In genomic region chr6:42786525-42786985, GRCh38 we compare ENCODE assay signal across 16 cellular contexts. TPM values are rescaled to one million over a fixed set of nuclear protein-coding genes. Genes with fewer than 3 reads are reported as not detected.
A peak's percentile ranks its signal among the peaks of the same experiment; 100 is the strongest.
DNase-seq lines count a peak whose midpoint lies in the region; ATAC-seq and TF ChIP-seq lines count a peak whose summit lies in the region.
"Had no signal": no experiment of that assay in that cellular context is flagged by ENCODE, and none has a peak within 500 bp of the region (broad histone marks: within the 10 kb centered on the region; RNA-seq: fewer than 3 reads in every experiment).

No MANE protein-coding gene starts in this region.

- intact Hi-C loops in OCI-LY7 (cut with micrococcal nuclease; ENCODE audit: unreplicated experiment) = no loop called here

- H3K4me1 Mint-ChIP-seq in chondrocyte (ENCODE audit: low read depth) = peaks cover 19% of the 10 kb centered on the region

- DNase-seq in OCI-LY7 (ENCODE audit: low spot score) (no peak), left kidney (ENCODE audit: low read depth, low spot score) (peak; percentile 35), substantia nigra (lab: John Stamatoyannopoulos, UW) (no peak), chondrocyte (ENCODE audit: low spot score) (no peak)
- no peak for DNase-seq in effector CD8-positive, alpha-beta T cell (lab: John Stamatoyannopoulos, UW)
- DNase-seq: activated CD4-positive, alpha-beta T cell treated with anti-CD3 and anti-CD28 coated beads, Interleukin-2, amount 10 ng/mL, durations not matched to agents 7 days and 5 days; activated T-cell treated with anti-CD3 and anti-CD28 coated beads, Interleukin-2, amount 50 U/mL, for 4 hours; adrenal gland; EL; mesendoderm; NCI-H2171; ovary; SIG-M5 had no signal

- peaks cover 95% of the 10 kb centered on the region for H3K79me2 ChIP-seq in DOHH2 (ENCODE audit: control insufficient read depth, low read length)
- peaks cover 93% of the 10 kb centered on the region for H3K79me2 ChIP-seq in OCI-LY7 (ENCODE audit: insufficient read depth, low read depth, low read length)

- H3F3A ChIP-seq in DOHH2 (ENCODE audit: control insufficient read depth, insufficient read depth) = peaks cover 45% of the 10 kb centered on the region

- H3K36me3 ChIP-seq in DOHH2 (ENCODE audit: control insufficient read depth, low read length) = peaks cover 73% of the 10 kb centered on the region
- H3K36me3 ChIP-seq in OCI-LY7 (ENCODE audit: insufficient read depth, low read length) = peaks cover 74% of the 10 kb centered on the region
- H3K36me3 ChIP-seq: adrenal gland, ovary had no signal

- ATAC-seq in HG02840 (IDR thresholded peaks at IDR 0.05; ENCODE audit: low FRiP score, unreplicated experiment) = no peak
- ATAC-seq: activated T-cell treated with anti-CD3 and anti-CD28 coated beads, Interleukin-2, amount 50 U/mL, for 4 hours had no signal

- H2AFZ ChIP-seq in OCI-LY7 (ENCODE audit: low read length) = no peak overlapping the region

- H3K27me3 Mint-ChIP-seq in chondrocyte (ENCODE audit: low read depth) = no peaks in the 10 kb centered on the region
- H3K27me3 Mint-ChIP-seq: activated CD4-positive, alpha-beta T cell treated with anti-CD3 and anti-CD28 coated beads, Interleukin-2, amount 10 ng/mL, durations not matched to agents 7 days and 5 days had no signal

- TF ChIP-seq CTCF in DOHH2 (IDR thresholded peaks at IDR 0.05; ENCODE audit: low read depth, low read length, poor library complexity, severe bottlenecking) (no peak), OCI-LY7 (conservative IDR thresholded peaks at IDR 0.05; ENCODE audit: low read length) (no peak; the same call in 1 of the 2 replicates), chondrocyte (IDR thresholded peaks at IDR 0.05) (no peak)

- no peaks in the 10 kb centered on the region for H3K9me2 ChIP-seq in DOHH2 (replicated peaks; ENCODE audit: control insufficient read depth, low read length)
- H3K9me2 ChIP-seq in OCI-LY7 (ENCODE audit: insufficient read depth, low read length) = no peaks in the 10 kb centered on the region

- H3K4me1 ChIP-seq in DOHH2 (ENCODE audit: control insufficient read depth, low read length) (peaks cover 63% of the 10 kb centered on the region), OCI-LY7 (ENCODE audit: insufficient read depth, low read length, poor library complexity, severe bottlenecking) (peaks cover 60% of the 10 kb centered on the region)

- H4K20me1 ChIP-seq in DOHH2 (ENCODE audit: control insufficient read depth, insufficient read depth, low read depth, low read length) (peaks cover 5% of the 10 kb centered on the region; the same call in 1 of the 2 replicates), OCI-LY7 (ENCODE audit: insufficient read depth, low read length) (peaks cover 5% of the 10 kb centered on the region)

- peak overlapping the region; percentile 87 for H3K4me3 ChIP-seq in DOHH2 (ENCODE audit: low read length)
- no peak overlapping the region for H3K4me3 ChIP-seq in OCI-LY7 (ENCODE audit: low read depth, low read length, poor library complexity, severe bottlenecking)
- H3K4me3 ChIP-seq: adrenal gland, ovary had no signal

- H3K27ac Mint-ChIP-seq in chondrocyte (ENCODE audit: unreplicated experiment) = no peak overlapping the region

- no TSS peak for BruUV-seq in OCI-LY7 (replicated peaks; lab: Mats Ljungman, UMichigan)

- H3K9me3 ChIP-seq in DOHH2 (ENCODE audit: control insufficient read depth, insufficient read depth, low read length) (no peaks in the 10 kb centered on the region), OCI-LY7 (ENCODE audit: low read length) (no peaks in the 10 kb centered on the region)
- H3K9me3 ChIP-seq: adrenal gland, ovary had no signal

- H3K27ac ChIP-seq in DOHH2 (ENCODE audit: low read depth, low read length) = peak overlapping the region; percentile 29
- H3K27ac ChIP-seq in OCI-LY7 (ENCODE audit: low read depth, low read length, poor library complexity, severe bottlenecking) = peak overlapping the region; percentile 25
- peak overlapping the region; percentile 6 for H3K27ac ChIP-seq in substantia nigra (ENCODE audit: low read depth, low read length, poor library complexity, severe bottlenecking)
- H3K27ac ChIP-seq: C4-2B had no signal

- POLR2A ChIA-PET in OCI-LY7 (lab: Charles Lee) = interaction anchor here (0.6 to 27.1 kb wide), 4 partner anchors 11 to 783 kb away, joined by 3 to 494 read pairs (median 5); partner anchors contain the start of gene TBCC

- H3K4me3 Mint-ChIP-seq in chondrocyte (ENCODE audit: unreplicated experiment) = no peak overlapping the region
- H3K4me3 Mint-ChIP-seq: activated T-cell treated with anti-CD3 and anti-CD28 coated beads, Interleukin-2, amount 50 U/mL, for 4 hours had no signal

- CTCF ChIA-PET in OCI-LY7 (lab: Charles Lee; ENCODE audit: unreplicated experiment) = no interaction called here

- H3K27me3 ChIP-seq in DOHH2 (ENCODE audit: control insufficient read depth, low read length) = no peaks in the 10 kb centered on the region
- H3K27me3 ChIP-seq: adrenal gland, ovary had no signal

- H3K36me3 Mint-ChIP-seq in chondrocyte (ENCODE audit: low read depth) = peaks cover 2% of the 10 kb centered on the region

- H3K4me2 ChIP-seq in DOHH2 (ENCODE audit: low read length) = peak overlapping the region; percentile 66
- peak overlapping the region; percentile 85 for H3K4me2 ChIP-seq in OCI-LY7 (ENCODE audit: low read length)

- H3K9me3 Mint-ChIP-seq in chondrocyte (ENCODE audit: low read depth) = no peaks in the 10 kb centered on the region
- H3K9me3 Mint-ChIP-seq: activated CD4-positive, alpha-beta T cell treated with anti-CD3 and anti-CD28 coated beads, Interleukin-2, amount 10 ng/mL, durations not matched to agents 7 days and 5 days; activated T-cell treated with anti-CD3 and anti-CD28 coated beads, Interleukin-2, amount 50 U/mL, for 4 hours had no signal

RNA-seq across cellular contexts. Expression of gene BICRAL, which starts 4.7 kb away (rescaled TPM):
- 8.0 and 10.3 TPM in 2 replicates for total RNA-seq in OCI-LY7 (2014; rRNA removed; shearing (Covaris generic))
- total RNA-seq in OCI-LY7 (2022) = 25.7 and 27.8 TPM in 2 replicates
- total RNA-seq in chondrocyte = 9.2 to 10.8 TPM (median 9.7 TPM) in 3 replicates

RNA-seq across cellular contexts. Expression of gene TBCC, which starts 40.7 kb away (rescaled TPM):
- total RNA-seq in OCI-LY7 (2014; rRNA removed; shearing (Covaris generic)) = 118 and 136 TPM in 2 replicates
- total RNA-seq in OCI-LY7 (2022) (69.2 and 78.0 TPM in 2 replicates), chondrocyte (17.5 to 19.3 TPM (median 18.4 TPM) in 3 replicates)
